1 cellular context compared by ENCODE assay signal in the genomic region with DNA sequence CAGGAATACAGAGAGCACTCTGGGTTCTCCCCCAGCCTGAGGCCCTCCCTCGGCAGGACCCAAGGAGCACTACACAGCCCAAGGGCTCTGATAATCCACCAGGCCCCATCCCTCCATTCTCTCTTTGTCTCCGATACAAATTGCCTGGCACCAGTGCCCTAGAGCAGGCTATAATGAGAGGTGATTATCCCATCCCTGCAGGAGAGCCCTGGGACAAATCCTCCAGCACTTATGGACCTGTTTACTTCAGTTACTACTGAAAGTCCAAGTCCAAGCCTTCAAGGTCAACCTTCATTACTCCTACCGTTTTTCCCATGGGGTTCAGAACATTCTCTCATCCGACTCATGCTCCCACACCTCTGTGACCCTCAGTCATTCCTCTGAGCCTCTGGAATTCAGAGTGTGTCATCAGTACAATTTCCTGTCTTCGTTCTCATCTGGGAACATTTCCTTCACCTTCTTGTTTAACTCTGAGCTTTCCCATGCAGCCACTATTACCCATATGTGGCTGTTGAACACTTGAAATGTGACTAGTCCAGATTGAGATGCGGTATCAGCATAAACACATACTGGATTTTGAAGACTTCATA.
TF ChIP-seq lines count a peak whose summit lies in the region.

No MANE protein-coding gene starts in this region.

TF ChIP-seq in WTC11, 78 proteins besides CTCF, POLR2A, EP300 and RAD21 (continued from another document):
- TF ChIP-seq, protein P1, sequence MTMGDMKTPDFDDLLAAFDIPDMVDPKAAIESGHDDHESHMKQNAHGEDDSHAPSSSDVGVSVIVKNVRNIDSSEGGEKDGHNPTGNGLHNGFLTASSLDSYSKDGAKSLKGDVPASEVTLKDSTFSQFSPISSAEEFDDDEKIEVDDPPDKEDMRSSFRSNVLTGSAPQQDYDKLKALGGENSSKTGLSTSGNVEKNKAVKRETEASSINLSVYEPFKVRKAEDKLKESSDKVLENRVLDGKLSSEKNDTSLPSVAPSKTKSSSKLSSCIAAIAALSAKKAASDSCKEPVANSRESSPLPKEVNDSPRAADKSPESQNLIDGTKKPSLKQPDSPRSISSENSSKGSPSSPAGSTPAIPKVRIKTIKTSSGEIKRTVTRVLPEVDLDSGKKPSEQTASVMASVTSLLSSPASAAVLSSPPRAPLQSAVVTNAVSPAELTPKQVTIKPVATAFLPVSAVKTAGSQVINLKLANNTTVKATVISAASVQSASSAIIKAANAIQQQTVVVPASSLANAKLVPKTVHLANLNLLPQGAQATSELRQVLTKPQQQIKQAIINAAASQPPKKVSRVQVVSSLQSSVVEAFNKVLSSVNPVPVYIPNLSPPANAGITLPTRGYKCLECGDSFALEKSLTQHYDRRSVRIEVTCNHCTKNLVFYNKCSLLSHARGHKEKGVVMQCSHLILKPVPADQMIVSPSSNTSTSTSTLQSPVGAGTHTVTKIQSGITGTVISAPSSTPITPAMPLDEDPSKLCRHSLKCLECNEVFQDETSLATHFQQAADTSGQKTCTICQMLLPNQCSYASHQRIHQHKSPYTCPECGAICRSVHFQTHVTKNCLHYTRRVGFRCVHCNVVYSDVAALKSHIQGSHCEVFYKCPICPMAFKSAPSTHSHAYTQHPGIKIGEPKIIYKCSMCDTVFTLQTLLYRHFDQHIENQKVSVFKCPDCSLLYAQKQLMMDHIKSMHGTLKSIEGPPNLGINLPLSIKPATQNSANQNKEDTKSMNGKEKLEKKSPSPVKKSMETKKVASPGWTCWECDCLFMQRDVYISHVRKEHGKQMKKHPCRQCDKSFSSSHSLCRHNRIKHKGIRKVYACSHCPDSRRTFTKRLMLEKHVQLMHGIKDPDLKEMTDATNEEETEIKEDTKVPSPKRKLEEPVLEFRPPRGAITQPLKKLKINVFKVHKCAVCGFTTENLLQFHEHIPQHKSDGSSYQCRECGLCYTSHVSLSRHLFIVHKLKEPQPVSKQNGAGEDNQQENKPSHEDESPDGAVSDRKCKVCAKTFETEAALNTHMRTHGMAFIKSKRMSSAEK (CRISPR knock-in tag; IDR thresholded peaks at IDR 0.05; ENCODE audit: borderline replicate concordance): no peak
- TF ChIP-seq MYBL2 (CRISPR knock-in tag; IDR thresholded peaks at IDR 0.05): no peak
- TF ChIP-seq, protein P2, sequence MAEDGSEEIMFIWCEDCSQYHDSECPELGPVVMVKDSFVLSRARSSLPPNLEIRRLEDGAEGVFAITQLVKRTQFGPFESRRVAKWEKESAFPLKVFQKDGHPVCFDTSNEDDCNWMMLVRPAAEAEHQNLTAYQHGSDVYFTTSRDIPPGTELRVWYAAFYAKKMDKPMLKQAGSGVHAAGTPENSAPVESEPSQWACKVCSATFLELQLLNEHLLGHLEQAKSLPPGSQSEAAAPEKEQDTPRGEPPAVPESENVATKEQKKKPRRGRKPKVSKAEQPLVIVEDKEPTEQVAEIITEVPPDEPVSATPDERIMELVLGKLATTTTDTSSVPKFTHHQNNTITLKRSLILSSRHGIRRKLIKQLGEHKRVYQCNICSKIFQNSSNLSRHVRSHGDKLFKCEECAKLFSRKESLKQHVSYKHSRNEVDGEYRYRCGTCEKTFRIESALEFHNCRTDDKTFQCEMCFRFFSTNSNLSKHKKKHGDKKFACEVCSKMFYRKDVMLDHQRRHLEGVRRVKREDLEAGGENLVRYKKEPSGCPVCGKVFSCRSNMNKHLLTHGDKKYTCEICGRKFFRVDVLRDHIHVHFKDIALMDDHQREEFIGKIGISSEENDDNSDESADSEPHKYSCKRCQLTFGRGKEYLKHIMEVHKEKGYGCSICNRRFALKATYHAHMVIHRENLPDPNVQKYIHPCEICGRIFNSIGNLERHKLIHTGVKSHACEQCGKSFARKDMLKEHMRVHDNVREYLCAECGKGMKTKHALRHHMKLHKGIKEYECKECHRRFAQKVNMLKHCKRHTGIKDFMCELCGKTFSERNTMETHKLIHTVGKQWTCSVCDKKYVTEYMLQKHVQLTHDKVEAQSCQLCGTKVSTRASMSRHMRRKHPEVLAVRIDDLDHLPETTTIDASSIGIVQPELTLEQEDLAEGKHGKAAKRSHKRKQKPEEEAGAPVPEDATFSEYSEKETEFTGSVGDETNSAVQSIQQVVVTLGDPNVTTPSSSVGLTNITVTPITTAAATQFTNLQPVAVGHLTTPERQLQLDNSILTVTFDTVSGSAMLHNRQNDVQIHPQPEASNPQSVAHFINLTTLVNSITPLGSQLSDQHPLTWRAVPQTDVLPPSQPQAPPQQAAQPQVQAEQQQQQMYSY (CRISPR knock-in tag; IDR thresholded peaks at IDR 0.05): no peak
- no peak for TF ChIP-seq ZNF396 (CRISPR knock-in tag; IDR thresholded peaks at IDR 0.05; ENCODE audit: borderline replicate concordance)
- TF ChIP-seq ZNF219 (CRISPR knock-in tag; IDR thresholded peaks at IDR 0.05; ENCODE audit: borderline replicate concordance): no peak
- no peak for TF ChIP-seq ZNF232 (CRISPR knock-in tag; IDR thresholded peaks at IDR 0.05)
- TF ChIP-seq MXD4 (CRISPR knock-in tag; IDR thresholded peaks at IDR 0.05; ENCODE audit: borderline replicate concordance): no peak
- TF ChIP-seq, protein P3, sequence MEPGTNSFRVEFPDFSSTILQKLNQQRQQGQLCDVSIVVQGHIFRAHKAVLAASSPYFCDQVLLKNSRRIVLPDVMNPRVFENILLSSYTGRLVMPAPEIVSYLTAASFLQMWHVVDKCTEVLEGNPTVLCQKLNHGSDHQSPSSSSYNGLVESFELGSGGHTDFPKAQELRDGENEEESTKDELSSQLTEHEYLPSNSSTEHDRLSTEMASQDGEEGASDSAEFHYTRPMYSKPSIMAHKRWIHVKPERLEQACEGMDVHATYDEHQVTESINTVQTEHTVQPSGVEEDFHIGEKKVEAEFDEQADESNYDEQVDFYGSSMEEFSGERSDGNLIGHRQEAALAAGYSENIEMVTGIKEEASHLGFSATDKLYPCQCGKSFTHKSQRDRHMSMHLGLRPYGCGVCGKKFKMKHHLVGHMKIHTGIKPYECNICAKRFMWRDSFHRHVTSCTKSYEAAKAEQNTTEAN (CRISPR knock-in tag; IDR thresholded peaks at IDR 0.05): no peak
- no peak for TF ChIP-seq PREB (CRISPR knock-in tag; IDR thresholded peaks at IDR 0.05; ENCODE audit: borderline replicate concordance)
- TF ChIP-seq JUN (CRISPR knock-in tag; IDR thresholded peaks at IDR 0.05): no peak
- TF ChIP-seq ZNF121 (CRISPR knock-in tag; IDR thresholded peaks at IDR 0.05): no peak
